35 cellular contexts compared by ENCODE assay signal in genomic region chr1:106047210-106047609, GRCh38.
"Had no signal": no experiment of that assay in that cellular context is flagged by ENCODE, and none has a peak within 500 bp of the region (broad histone marks: within the 10 kb centered on the region; RNA-seq: fewer than 3 reads in every experiment).

No MANE protein-coding gene starts in this region.

- H3K9ac ChIP-seq: KMS-11 had no signal

- DNase-seq: Karpas-422, Kasumi-1, KBM-7, KG1, MG63, MM.1S, MV-4-11, NCI-H1048, NCI-H1092, NCI-H1092 treated with DMSO at 0.1 percent for 48 hours, NCI-H1105, NCI-H1105 treated with DMSO at 0.1 percent for 48 hours, NCI-H1417, NCI-H1417 treated with DMSO at 0.1 percent for 48 hours, NCI-H1436, NCI-H1436 treated with DMSO at 0.1 percent for 48 hours, NCI-H146, NCI-H1694, NCI-H1694 treated with DMSO at 0.1 percent for 48 hours, NCI-H187, NCI-H187 treated with DMSO at 0.1 percent for 48 hours, NCI-H1930, NCI-H2029, NCI-H2029 treated with DMSO at 0.1 percent for 48 hours, NCI-H2081, NCI-H2081 treated with DMSO at 0.1 percent for 48 hours, NCI-H2107, NCI-H2171, NCI-H2171 treated with DMSO at 0.1 percent for 48 hours, NCI-H2227 treated with DMSO at 0.1 percent for 48 hours, NCI-H226, NCI-H345, NCI-H446, NCI-H446 treated with DMSO at 0.1 percent for 48 hours had no signal

- H3K36me3 ChIP-seq: MG63 had no signal

- H3K27me3 ChIP-seq: MG63 had no signal

- H3K9me3 ChIP-seq: MG63 had no signal

- H3K4me3 ChIP-seq: MG63 had no signal

- H3K4me2 ChIP-seq: KMS-11 had no signal

- H3K27ac ChIP-seq: KMS-11 had no signal
